1 cellular context compared by ENCODE assay signal in the genomic region with DNA sequence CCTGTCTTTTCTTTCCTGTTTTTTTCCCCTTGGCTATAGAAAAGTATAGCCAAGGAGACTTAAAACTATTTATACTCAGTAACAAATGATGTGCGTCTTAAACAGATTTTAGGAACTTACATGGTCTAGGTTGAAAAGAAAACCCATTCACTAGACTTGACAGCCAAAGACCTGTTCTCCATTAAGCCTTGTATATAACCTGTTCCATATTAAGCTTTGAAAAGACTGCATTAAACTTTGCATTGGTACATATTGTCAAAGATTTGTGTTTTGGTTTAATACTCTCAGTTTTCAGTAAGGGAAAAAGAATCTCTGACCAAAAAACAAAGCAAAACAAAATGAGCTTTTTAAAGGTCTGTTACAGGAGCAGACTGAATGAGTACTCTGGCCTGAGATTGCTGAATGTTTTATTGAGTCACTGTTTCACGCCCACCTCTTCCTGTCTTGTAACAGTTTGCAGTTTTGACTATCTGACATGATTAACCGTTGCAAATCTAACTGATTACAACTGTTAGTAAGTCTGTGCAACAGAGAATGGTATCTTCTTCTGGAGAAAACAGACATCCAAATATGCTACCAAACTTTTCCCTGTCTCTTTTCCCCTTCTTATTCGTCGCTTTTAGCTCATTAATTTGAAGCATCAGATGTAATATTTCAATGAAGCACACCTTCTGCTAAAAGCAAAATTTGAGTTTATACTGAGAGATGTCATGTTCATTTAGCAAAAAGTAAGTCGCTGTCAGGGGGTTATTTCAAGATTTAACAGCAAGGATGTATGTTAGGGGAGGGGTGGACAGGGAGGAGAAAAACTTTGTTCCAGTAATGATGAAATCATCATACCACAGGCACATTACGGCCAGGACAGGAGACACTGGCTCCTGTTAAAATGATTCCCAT.
TF ChIP-seq lines count a peak whose summit lies in the region.

No MANE protein-coding gene starts in this region.

TF ChIP-seq in K562, 482 proteins besides CTCF, POLR2A, EP300 and RAD21 (continued from another document and continues in another):
- no peak for TF ChIP-seq ZNF280A (IDR thresholded peaks at IDR 0.05; ENCODE audit: low read depth, partially characterized antibody)
- TF ChIP-seq EWSR1 (IDR thresholded peaks at IDR 0.05; ENCODE audit: borderline replicate concordance, low read depth, partially characterized antibody) = no peak
- TF ChIP-seq E2F3 (CRISPR knock-in tag; IDR thresholded peaks at IDR 0.05) = no peak
- no peak for TF ChIP-seq CXXC5 (CRISPR knock-in tag; IDR thresholded peaks at IDR 0.05)
- peak; percentile 55; the same call in 1 of the 2 replicates for TF ChIP-seq SMARCA5 (IDR thresholded peaks at IDR 0.05)
- TF ChIP-seq, protein P1, sequence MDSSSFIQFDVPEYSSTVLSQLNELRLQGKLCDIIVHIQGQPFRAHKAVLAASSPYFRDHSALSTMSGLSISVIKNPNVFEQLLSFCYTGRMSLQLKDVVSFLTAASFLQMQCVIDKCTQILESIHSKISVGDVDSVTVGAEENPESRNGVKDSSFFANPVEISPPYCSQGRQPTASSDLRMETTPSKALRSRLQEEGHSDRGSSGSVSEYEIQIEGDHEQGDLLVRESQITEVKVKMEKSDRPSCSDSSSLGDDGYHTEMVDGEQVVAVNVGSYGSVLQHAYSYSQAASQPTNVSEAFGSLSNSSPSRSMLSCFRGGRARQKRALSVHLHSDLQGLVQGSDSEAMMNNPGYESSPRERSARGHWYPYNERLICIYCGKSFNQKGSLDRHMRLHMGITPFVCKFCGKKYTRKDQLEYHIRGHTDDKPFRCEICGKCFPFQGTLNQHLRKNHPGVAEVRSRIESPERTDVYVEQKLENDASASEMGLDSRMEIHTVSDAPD (CRISPR knock-in tag; IDR thresholded peaks at IDR 0.05) = no peak
- TF ChIP-seq ZNF57 (CRISPR knock-in tag; IDR thresholded peaks at IDR 0.05) = no peak
- TF ChIP-seq TRIM24 (IDR thresholded peaks at IDR 0.05) = peak; percentile 48 to 52; a peak in 2 of 4 replicates
- TF ChIP-seq ZNF140 (CRISPR knock-in tag; IDR thresholded peaks at IDR 0.05) = no peak
- TF ChIP-seq, protein P2, sequence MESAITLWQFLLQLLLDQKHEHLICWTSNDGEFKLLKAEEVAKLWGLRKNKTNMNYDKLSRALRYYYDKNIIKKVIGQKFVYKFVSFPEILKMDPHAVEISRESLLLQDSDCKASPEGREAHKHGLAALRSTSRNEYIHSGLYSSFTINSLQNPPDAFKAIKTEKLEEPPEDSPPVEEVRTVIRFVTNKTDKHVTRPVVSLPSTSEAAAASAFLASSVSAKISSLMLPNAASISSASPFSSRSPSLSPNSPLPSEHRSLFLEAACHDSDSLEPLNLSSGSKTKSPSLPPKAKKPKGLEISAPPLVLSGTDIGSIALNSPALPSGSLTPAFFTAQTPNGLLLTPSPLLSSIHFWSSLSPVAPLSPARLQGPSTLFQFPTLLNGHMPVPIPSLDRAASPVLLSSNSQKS (CRISPR knock-in tag; IDR thresholded peaks at IDR 0.05) = no peak
- no peak for TF ChIP-seq NELFE (IDR thresholded peaks at IDR 0.05; ENCODE audit: insufficient read depth, insufficient read length)
- TF ChIP-seq SMAD3 (CRISPR knock-in tag; conservative IDR thresholded peaks at IDR 0.05) = no peak
- TF ChIP-seq MCM7 (IDR thresholded peaks at IDR 0.05) = no peak
- TF ChIP-seq HMG20A (CRISPR knock-in tag; conservative IDR thresholded peaks at IDR 0.05) = no peak
- TF ChIP-seq JUNB (CRISPR knock-in tag; conservative IDR thresholded peaks at IDR 0.05) = no peak
- TF ChIP-seq, protein P3, sequence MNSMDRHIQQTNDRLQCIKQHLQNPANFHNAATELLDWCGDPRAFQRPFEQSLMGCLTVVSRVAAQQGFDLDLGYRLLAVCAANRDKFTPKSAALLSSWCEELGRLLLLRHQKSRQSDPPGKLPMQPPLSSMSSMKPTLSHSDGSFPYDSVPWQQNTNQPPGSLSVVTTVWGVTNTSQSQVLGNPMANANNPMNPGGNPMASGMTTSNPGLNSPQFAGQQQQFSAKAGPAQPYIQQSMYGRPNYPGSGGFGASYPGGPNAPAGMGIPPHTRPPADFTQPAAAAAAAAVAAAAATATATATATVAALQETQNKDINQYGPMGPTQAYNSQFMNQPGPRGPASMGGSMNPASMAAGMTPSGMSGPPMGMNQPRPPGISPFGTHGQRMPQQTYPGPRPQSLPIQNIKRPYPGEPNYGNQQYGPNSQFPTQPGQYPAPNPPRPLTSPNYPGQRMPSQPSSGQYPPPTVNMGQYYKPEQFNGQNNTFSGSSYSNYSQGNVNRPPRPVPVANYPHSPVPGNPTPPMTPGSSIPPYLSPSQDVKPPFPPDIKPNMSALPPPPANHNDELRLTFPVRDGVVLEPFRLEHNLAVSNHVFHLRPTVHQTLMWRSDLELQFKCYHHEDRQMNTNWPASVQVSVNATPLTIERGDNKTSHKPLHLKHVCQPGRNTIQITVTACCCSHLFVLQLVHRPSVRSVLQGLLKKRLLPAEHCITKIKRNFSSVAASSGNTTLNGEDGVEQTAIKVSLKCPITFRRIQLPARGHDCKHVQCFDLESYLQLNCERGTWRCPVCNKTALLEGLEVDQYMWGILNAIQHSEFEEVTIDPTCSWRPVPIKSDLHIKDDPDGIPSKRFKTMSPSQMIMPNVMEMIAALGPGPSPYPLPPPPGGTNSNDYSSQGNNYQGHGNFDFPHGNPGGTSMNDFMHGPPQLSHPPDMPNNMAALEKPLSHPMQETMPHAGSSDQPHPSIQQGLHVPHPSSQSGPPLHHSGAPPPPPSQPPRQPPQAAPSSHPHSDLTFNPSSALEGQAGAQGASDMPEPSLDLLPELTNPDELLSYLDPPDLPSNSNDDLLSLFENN (IDR thresholded peaks at IDR 0.05; ENCODE audit: low read depth in 2 of 2, low read length in 2 of 2) = peak in 1 of 2 experiments; percentile 18; a peak in 1 of 4 replicates
- no peak for TF ChIP-seq REST (CRISPR knock-in tag; IDR thresholded peaks at IDR 0.05; ENCODE audit: low read depth)
- no peak for TF ChIP-seq ZNF77 (CRISPR knock-in tag; IDR thresholded peaks at IDR 0.05)
- TF ChIP-seq HDAC2 (IDR thresholded peaks at IDR 0.05) = peak; percentile 61; the same call in 1 of the 2 replicates
- TF ChIP-seq, protein P4, sequence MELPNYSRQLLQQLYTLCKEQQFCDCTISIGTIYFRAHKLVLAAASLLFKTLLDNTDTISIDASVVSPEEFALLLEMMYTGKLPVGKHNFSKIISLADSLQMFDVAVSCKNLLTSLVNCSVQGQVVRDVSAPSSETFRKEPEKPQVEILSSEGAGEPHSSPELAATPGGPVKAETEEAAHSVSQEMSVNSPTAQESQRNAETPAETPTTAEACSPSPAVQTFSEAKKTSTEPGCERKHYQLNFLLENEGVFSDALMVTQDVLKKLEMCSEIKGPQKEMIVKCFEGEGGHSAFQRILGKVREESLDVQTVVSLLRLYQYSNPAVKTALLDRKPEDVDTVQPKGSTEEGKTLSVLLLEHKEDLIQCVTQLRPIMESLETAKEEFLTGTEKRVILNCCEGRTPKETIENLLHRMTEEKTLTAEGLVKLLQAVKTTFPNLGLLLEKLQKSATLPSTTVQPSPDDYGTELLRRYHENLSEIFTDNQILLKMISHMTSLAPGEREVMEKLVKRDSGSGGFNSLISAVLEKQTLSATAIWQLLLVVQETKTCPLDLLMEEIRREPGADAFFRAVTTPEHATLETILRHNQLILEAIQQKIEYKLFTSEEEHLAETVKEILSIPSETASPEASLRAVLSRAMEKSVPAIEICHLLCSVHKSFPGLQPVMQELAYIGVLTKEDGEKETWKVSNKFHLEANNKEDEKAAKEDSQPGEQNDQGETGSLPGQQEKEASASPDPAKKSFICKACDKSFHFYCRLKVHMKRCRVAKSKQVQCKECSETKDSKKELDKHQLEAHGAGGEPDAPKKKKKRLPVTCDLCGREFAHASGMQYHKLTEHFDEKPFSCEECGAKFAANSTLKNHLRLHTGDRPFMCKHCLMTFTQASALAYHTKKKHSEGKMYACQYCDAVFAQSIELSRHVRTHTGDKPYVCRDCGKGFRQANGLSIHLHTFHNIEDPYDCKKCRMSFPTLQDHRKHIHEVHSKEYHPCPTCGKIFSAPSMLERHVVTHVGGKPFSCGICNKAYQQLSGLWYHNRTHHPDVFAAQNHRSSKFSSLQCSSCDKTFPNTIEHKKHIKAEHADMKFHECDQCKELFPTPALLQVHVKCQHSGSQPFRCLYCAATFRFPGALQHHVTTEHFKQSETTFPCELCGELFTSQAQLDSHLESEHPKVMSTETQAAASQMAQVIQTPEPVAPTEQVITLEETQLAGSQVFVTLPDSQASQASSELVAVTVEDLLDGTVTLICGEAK (IDR thresholded peaks at IDR 0.05) = 0 out of 2 replicates have a peak, but pooled peaks have one; percentile 37
- TF ChIP-seq, protein P4 (CRISPR knock-in tag; IDR thresholded peaks at IDR 0.05) = no peak
- peak; percentile 79; the same call in 1 of the 2 replicates for TF ChIP-seq JUND (IDR thresholded peaks at IDR 0.05; ENCODE audit: borderline replicate concordance, low read depth, low read length)
- peak; percentile 50; the same call in 1 of the 3 replicates for TF ChIP-seq JUND (tag; IDR thresholded peaks at IDR 0.05; ENCODE audit: borderline replicate concordance, low read depth, low read length)
- TF ChIP-seq SMAD4 (CRISPR knock-in tag; conservative IDR thresholded peaks at IDR 0.05) = peak; percentile 66
- no peak for TF ChIP-seq ZBTB33 (CRISPR knock-in tag; IDR thresholded peaks at IDR 0.05)
